ENCODE assay signal across 19 cellular contexts in genomic region chr11:131683666-131684065, GRCh38.
"Had no signal": no experiment of that assay in that cellular context is flagged by ENCODE, and none has a peak within 500 bp of the region (broad histone marks: within the 10 kb centered on the region; RNA-seq: fewer than 3 reads in every experiment).

No MANE protein-coding gene starts in this region.

- H3K4me3 ChIP-seq: colonic mucosa, left ventricle myocardium inferior, lower lobe of right lung, stomach, thoracic aorta, transverse colon, uterus had no signal

- DNase-seq: dermis blood vessel endothelial cell; effector CD4-positive, alpha-beta T cell; glutamatergic neuron; left ventricle myocardium inferior; lower lobe of right lung; midbrain; small intestine; stimulated activated CD4-positive, alpha-beta T cell treated with anti-CD3 and anti-CD28 coated beads, Interleukin-12 subunit alpha, Interleukin-12 subunit beta, amount 100 ng/mL, for 4 hours; stimulated activated naive CD4-positive, alpha-beta T cell; stomach; substantia nigra; transverse colon; uterus had no signal

- H3K36me3 ChIP-seq: colonic mucosa, left ventricle myocardium inferior, lower lobe of right lung, stomach, thoracic aorta, transverse colon, uterus had no signal

- H3K27ac ChIP-seq: colonic mucosa, left ventricle myocardium inferior, lower lobe of right lung, stomach, thoracic aorta, transverse colon, uterus had no signal

- H3K9me3 ChIP-seq: colonic mucosa, left ventricle myocardium inferior, lower lobe of right lung, stomach, thoracic aorta, transverse colon, uterus had no signal

- H3K4me3 Mint-ChIP-seq: memory B cell; natural killer cell treated with Interleukin-12 subunit alpha and Interleukin-12 subunit beta and Interleukin-15 and Interleukin-18, amount 100 ng/mL, for 72 hours had no signal

- H3K9me3 Mint-ChIP-seq: memory B cell; natural killer cell treated with Interleukin-12 subunit alpha and Interleukin-12 subunit beta and Interleukin-15 and Interleukin-18, amount 100 ng/mL, for 72 hours had no signal

- ATAC-seq: esophagus mucosa; lower lobe of right lung; natural killer cell treated with Interleukin-12 subunit alpha and Interleukin-12 subunit beta and Interleukin-15 and Interleukin-18, amount 100 ng/mL, for 72 hours; right cardiac atrium had no signal

- H3K4me1 Mint-ChIP-seq: memory B cell had no signal

- H3K27me3 ChIP-seq: colonic mucosa, uterus had no signal

- H3K27ac Mint-ChIP-seq: memory B cell; natural killer cell treated with Interleukin-12 subunit alpha and Interleukin-12 subunit beta and Interleukin-15 and Interleukin-18, amount 100 ng/mL, for 72 hours had no signal

- H3K27me3 Mint-ChIP-seq: memory B cell; natural killer cell treated with Interleukin-12 subunit alpha and Interleukin-12 subunit beta and Interleukin-15 and Interleukin-18, amount 100 ng/mL, for 72 hours had no signal

- H3K4me1 ChIP-seq: colonic mucosa, lower lobe of right lung, uterus had no signal

- H3K36me3 Mint-ChIP-seq: memory B cell; natural killer cell treated with Interleukin-12 subunit alpha and Interleukin-12 subunit beta and Interleukin-15 and Interleukin-18, amount 100 ng/mL, for 72 hours had no signal
